ENCODE assay signal across 18 cellular contexts in the genomic region with DNA sequence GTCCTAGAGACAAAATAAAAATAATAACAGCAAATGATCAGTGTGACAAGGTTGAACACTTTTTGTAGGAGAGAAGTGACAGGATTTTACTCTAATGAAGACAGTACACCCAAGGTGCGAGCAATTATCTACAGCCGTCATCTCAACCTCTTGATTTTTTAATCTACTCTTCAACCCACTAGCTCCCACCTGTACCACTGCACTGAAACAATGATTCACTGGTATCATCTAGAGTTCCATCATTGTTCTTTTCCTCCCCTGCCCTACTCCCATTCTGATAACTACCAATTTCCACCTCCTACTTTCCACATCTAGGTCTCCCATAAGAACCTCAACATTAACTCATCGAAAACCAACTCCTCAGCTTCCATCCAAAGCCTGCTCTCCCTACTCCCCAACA.
DNase-seq lines count a peak whose midpoint lies in the region; ATAC-seq and TF ChIP-seq lines count a peak whose summit lies in the region.
"Had no signal": no experiment of that assay in that cellular context is flagged by ENCODE, and none has a peak within 500 bp of the region (broad histone marks: within the 10 kb centered on the region; RNA-seq: fewer than 3 reads in every experiment).

No MANE protein-coding gene starts in this region.

- no peak for TF ChIP-seq RAD21 in neural cell (conservative IDR thresholded peaks at IDR 0.05)

- no peak overlapping the region for H3K4me2 ChIP-seq in neural cell (ENCODE audit: low read length)

- POLR2A ChIA-PET in HEK293 (lab: Yijun Ruan, JAX), result no interaction called here
- POLR2A ChIA-PET in CD4-positive, alpha-beta memory T cell (lab: Charles Lee; ENCODE audit: partially characterized antibody), result no interaction called here

- no peaks in the 10 kb centered on the region for H3K27me3 ChIP-seq in CD4-positive, CD25-positive, alpha-beta regulatory T cell (ENCODE audit: control insufficient read depth, insufficient read depth, low read length)
- H3K27me3 ChIP-seq in neural cell (ENCODE audit: insufficient read depth, low read depth, low read length), result no peaks in the 10 kb centered on the region
- H3K27me3 ChIP-seq in CD4-positive, alpha-beta memory T cell (ENCODE audit: insufficient read depth, low read length), result no peaks in the 10 kb centered on the region
- H3K27me3 ChIP-seq: BE2C had no signal

- H3K4me1 Mint-ChIP-seq in CD4-positive, CD25-positive, alpha-beta regulatory T cell, result peaks cover 22 to 41% (median 38%) of the 10 kb centered on the region in 4 donors
- H3K4me1 Mint-ChIP-seq in effector memory CD8-positive, alpha-beta T cell (ENCODE audit: low read depth in 2 of 2), result peaks cover 24 to 40% of the 10 kb centered on the region in 2 donors
- H3K4me1 Mint-ChIP-seq in CD4-positive, alpha-beta memory T cell, result peaks cover 34 to 44% (median 37%) of the 10 kb centered on the region in 4 donors
- H3K4me1 Mint-ChIP-seq in T-helper 2 cell treated with Interferon-gamma antibody and Interleukin-4, amounts not matched to agents 5 μg/mL and 100 μg/mL, for 36 hours (ENCODE audit: low read depth), result peaks cover 20% of the 10 kb centered on the region

- peaks cover 28% of the 10 kb centered on the region for H3K79me2 ChIP-seq in neural cell (replicated peaks; ENCODE audit: insufficient read depth, low read length)

- H3K27ac Mint-ChIP-seq in CD4-positive, CD25-positive, alpha-beta regulatory T cell, result peak overlapping the region; percentile 15 to 21 (median 21)
- H3K27ac Mint-ChIP-seq in effector memory CD8-positive, alpha-beta T cell, result peak overlapping the region; percentile 17 to 18
- H3K27ac Mint-ChIP-seq in CD4-positive, alpha-beta memory T cell, result peak overlapping the region in 2 of 7 donors; percentile 11 to 13
- H3K27ac Mint-ChIP-seq in T-helper 2 cell treated with Interferon-gamma antibody and Interleukin-4, amounts not matched to agents 5 μg/mL and 100 μg/mL, for 36 hours, result no peak overlapping the region
- H3K27ac Mint-ChIP-seq: CD4-positive, alpha-beta T cell; HFFc6 had no signal

- H3K9me3 Mint-ChIP-seq in CD4-positive, CD25-positive, alpha-beta regulatory T cell, result peaks cover 0 to 2% (median 0%) of the 10 kb centered on the region in 7 donors
- H3K9me3 Mint-ChIP-seq in effector memory CD8-positive, alpha-beta T cell, result no peaks in the 10 kb centered on the region
- no peaks in the 10 kb centered on the region for H3K9me3 Mint-ChIP-seq in CD4-positive, alpha-beta memory T cell
- no peaks in the 10 kb centered on the region for H3K9me3 Mint-ChIP-seq in T-helper 2 cell treated with Interferon-gamma antibody and Interleukin-4, amounts not matched to agents 5 μg/mL and 100 μg/mL, for 36 hours
- H3K9me3 Mint-ChIP-seq: CD4-positive, alpha-beta T cell; HFFc6 had no signal

- H3K4me1 ChIP-seq in CD4-positive, CD25-positive, alpha-beta regulatory T cell (ENCODE audit: control insufficient read depth, insufficient read depth, low read length, poor library complexity, severe bottlenecking), result peaks cover 14% of the 10 kb centered on the region
- peaks cover 11% of the 10 kb centered on the region for H3K4me1 ChIP-seq in HEK293 (ENCODE audit: control insufficient read depth, insufficient read depth, low read length)
- H3K4me1 ChIP-seq in CD4-positive, alpha-beta memory T cell (ENCODE audit: insufficient read depth, low read length), result peaks cover 9% of the 10 kb centered on the region
- H3K4me1 ChIP-seq: BE2C had no signal

- CTCF ChIA-PET in HEK293 (lab: Yijun Ruan, JAX), result interaction anchor here (0.6 to 0.9 kb wide), 3 partner anchors 15 to 274 kb away, joined by 3 to 5 read pairs (median 4); no protein-coding TSS in a partner anchor
- CTCF ChIA-PET in CD4-positive, alpha-beta memory T cell (lab: Charles Lee; ENCODE audit: partially characterized antibody), result no interaction called here

- ATAC-seq in CD4-positive, CD25-positive, alpha-beta regulatory T cell (ENCODE audit: low read depth in 2 of 2), result no peak
- ATAC-seq in effector memory CD8-positive, alpha-beta T cell (replicated peaks), result no peak
- no peak for ATAC-seq in HG02642 (IDR thresholded peaks at IDR 0.05; ENCODE audit: poor library complexity, unreplicated experiment)
- ATAC-seq in GM18861 (IDR thresholded peaks at IDR 0.05; ENCODE audit: unreplicated experiment), result no peak

- H4K20me1 ChIP-seq in neural cell (ENCODE audit: insufficient read depth), result no peaks in the 10 kb centered on the region

- H2AFZ ChIP-seq in neural cell (ENCODE audit: low read depth, low read length), result no peak overlapping the region

- no peaks in the 10 kb centered on the region for H3K9me2 ChIP-seq in neural cell (ENCODE audit: insufficient read depth, low read length)

- no peak for TF ChIP-seq EP300 in neural cell (conservative IDR thresholded peaks at IDR 0.05; ENCODE audit: poor library complexity, severe bottlenecking)

- no peaks in the 10 kb centered on the region for H3K9me3 ChIP-seq in CD4-positive, CD25-positive, alpha-beta regulatory T cell (ENCODE audit: control insufficient read depth in 2 of 2, low read length in 2 of 2)
- no peaks in the 10 kb centered on the region for H3K9me3 ChIP-seq in HEK293 (ENCODE audit: control insufficient read depth, insufficient read depth, low read depth, low read length)
- no peaks in the 10 kb centered on the region for H3K9me3 ChIP-seq in neural cell (ENCODE audit: low read length)
- no peaks in the 10 kb centered on the region for H3K9me3 ChIP-seq in CD4-positive, alpha-beta memory T cell (ENCODE audit: control insufficient read depth in 1 of 2, low read length in 2 of 2)
- H3K9me3 ChIP-seq: BE2C had no signal

- H3K36me3 Mint-ChIP-seq in CD4-positive, CD25-positive, alpha-beta regulatory T cell, result peaks cover 27% of the 10 kb centered on the region
- peaks cover 7% of the 10 kb centered on the region for H3K36me3 Mint-ChIP-seq in effector memory CD8-positive, alpha-beta T cell (ENCODE audit: insufficient read depth)
- peaks cover 22 to 43% of the 10 kb centered on the region in 2 donors for H3K36me3 Mint-ChIP-seq in CD4-positive, alpha-beta memory T cell
- peaks cover 12% of the 10 kb centered on the region for H3K36me3 Mint-ChIP-seq in T-helper 2 cell treated with Interferon-gamma antibody and Interleukin-4, amounts not matched to agents 5 μg/mL and 100 μg/mL, for 36 hours (ENCODE audit: low read depth)

- no peak overlapping the region for H3K4me3 ChIP-seq in CD4-positive, CD25-positive, alpha-beta regulatory T cell (ENCODE audit: low read depth, low read length)
- H3K4me3 ChIP-seq in HEK293 (ENCODE audit: low read depth, low read length) (no peak overlapping the region), neural cell (ENCODE audit: low read length) (peak overlapping the region; percentile 17)
- no peak overlapping the region for H3K4me3 ChIP-seq in CD4-positive, alpha-beta memory T cell (ENCODE audit: low read length in 2 of 2)

- no peaks in the 10 kb centered on the region for H3K36me3 ChIP-seq in CD4-positive, CD25-positive, alpha-beta regulatory T cell (ENCODE audit: control insufficient read depth, insufficient read depth, low read length)
- no peaks in the 10 kb centered on the region for H3K36me3 ChIP-seq in HEK293 (ENCODE audit: control insufficient read depth in 2 of 2, insufficient read depth in 1 of 2, low read length in 2 of 2)
- no peaks in the 10 kb centered on the region for H3K36me3 ChIP-seq in neural cell (ENCODE audit: insufficient read depth, low read length)
- H3K36me3 ChIP-seq in CD4-positive, alpha-beta memory T cell (ENCODE audit: insufficient read depth, low read length), result no peaks in the 10 kb centered on the region

- no peak for DNase-seq in CD4-positive, CD25-positive, alpha-beta regulatory T cell
- no peak for DNase-seq in effector memory CD8-positive, alpha-beta T cell
- DNase-seq in CD4-positive, alpha-beta memory T cell, result no peak
- DNase-seq in T-helper 2 cell treated with Interferon-gamma antibody and Interleukin-4, amounts not matched to agents 5 μg/mL and 100 μg/mL, for 36 hours (ENCODE audit: low spot score), result no peak
- DNase-seq: ACHN; BE2C; C1 segment of cervical spinal cord; CD4-positive, alpha-beta T cell; DMS153; DMS79; GDM1; HCEC 1CT; HFFc6; KG1 had no signal

- TF ChIP-seq CTCF in HEK293 (tag by site-specific recombination; IDR thresholded peaks at IDR 0.05) (no peak), neural cell (IDR thresholded peaks at IDR 0.05; ENCODE audit: poor library complexity, severe bottlenecking) (no peak)

- no peak overlapping the region for H3K4me3 Mint-ChIP-seq in CD4-positive, CD25-positive, alpha-beta regulatory T cell
- no peak overlapping the region for H3K4me3 Mint-ChIP-seq in effector memory CD8-positive, alpha-beta T cell
- H3K4me3 Mint-ChIP-seq in CD4-positive, alpha-beta memory T cell, result no peak overlapping the region
- H3K4me3 Mint-ChIP-seq in T-helper 2 cell treated with Interferon-gamma antibody and Interleukin-4, amounts not matched to agents 5 μg/mL and 100 μg/mL, for 36 hours, result no peak overlapping the region
- H3K4me3 Mint-ChIP-seq: CD4-positive, alpha-beta T cell; HFFc6 had no signal

- intact Hi-C loops in CD4-positive, alpha-beta memory T cell (cut with micrococcal nuclease), result no loop called here

- no peak overlapping the region for H3K27ac ChIP-seq in CD4-positive, CD25-positive, alpha-beta regulatory T cell (ENCODE audit: insufficient read depth, low read length, poor library complexity, severe bottlenecking)
- no peak overlapping the region for H3K27ac ChIP-seq in HEK293 (ENCODE audit: extremely low read depth, low read depth, low read length)
- H3K27ac ChIP-seq in neural cell (ENCODE audit: low read length), result no peak overlapping the region
- no peak overlapping the region for H3K27ac ChIP-seq in CD4-positive, alpha-beta memory T cell (ENCODE audit: low read depth, low read length)

- no peaks in the 10 kb centered on the region for H3F3A ChIP-seq in neural cell (ENCODE audit: insufficient read depth, low read length, poor library complexity, severe bottlenecking)

- H3K9ac ChIP-seq in neural cell (ENCODE audit: low read length), result no peak overlapping the region

- no peaks in the 10 kb centered on the region for H3K27me3 Mint-ChIP-seq in CD4-positive, CD25-positive, alpha-beta regulatory T cell
- no peaks in the 10 kb centered on the region for H3K27me3 Mint-ChIP-seq in effector memory CD8-positive, alpha-beta T cell
- no peaks in the 10 kb centered on the region for H3K27me3 Mint-ChIP-seq in CD4-positive, alpha-beta memory T cell
- H3K27me3 Mint-ChIP-seq in T-helper 2 cell treated with Interferon-gamma antibody and Interleukin-4, amounts not matched to agents 5 μg/mL and 100 μg/mL, for 36 hours (ENCODE audit: low read depth), result no peaks in the 10 kb centered on the region
- H3K27me3 Mint-ChIP-seq: CD4-positive, alpha-beta T cell had no signal

TF ChIP-seq in HEK293, 187 proteins besides CTCF, POLR2A, EP300 and RAD21 (continues in another document):
- TF ChIP-seq TRIM28 (IDR thresholded peaks at IDR 0.05; ENCODE audit: borderline replicate concordance, low read length) (no peak), ZBTB7A (tag by site-specific recombination; IDR thresholded peaks at IDR 0.05; ENCODE audit: low read depth) (no peak), BCL11B (tag by site-specific recombination; IDR thresholded peaks at IDR 0.05; ENCODE audit: low read depth) (no peak)

TF ChIP-seq in neural cell, 6 proteins besides CTCF, POLR2A, EP300 and RAD21:
- no peak for TF ChIP-seq MXI1 (conservative IDR thresholded peaks at IDR 0.05; ENCODE audit: poor library complexity, severe bottlenecking)
